Comparison of ENCODE assay signal across 9 cellular contexts in the genomic region with DNA sequence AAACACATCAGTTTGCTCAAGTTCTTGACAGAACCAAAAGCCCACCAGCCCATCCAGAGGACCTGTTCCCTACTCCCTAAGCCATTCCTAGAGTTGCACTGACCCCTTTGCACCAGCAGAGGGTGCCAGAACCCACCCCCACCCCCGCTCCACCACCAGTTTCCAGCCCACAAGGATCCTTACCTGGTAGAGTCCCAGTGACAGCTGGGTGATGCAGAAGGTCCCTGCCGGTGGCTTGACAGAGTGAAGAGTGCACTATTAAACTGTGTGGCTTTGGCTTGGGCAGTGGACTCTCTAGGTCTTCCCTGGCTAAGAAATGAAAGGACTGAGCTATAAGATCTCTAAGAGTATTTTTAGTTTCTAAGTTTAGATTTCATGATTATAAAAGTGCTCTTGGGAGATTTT.
DNase-seq lines count a peak whose midpoint lies in the region; ATAC-seq, FAIRE-seq and TF ChIP-seq lines count a peak whose summit lies in the region.
"Had no signal": no experiment of that assay in that cellular context is flagged by ENCODE, and none has a peak within 500 bp of the region (broad histone marks: within the 10 kb centered on the region; RNA-seq: fewer than 3 reads in every experiment).

No MANE protein-coding gene starts in this region.

- H3K27me3 ChIP-seq in pancreas, result no peaks in the 10 kb centered on the region

- H3K36me3 Mint-ChIP-seq in activated T-helper 1 cell treated with anti-CD3 and anti-CD28 coated beads, Interleukin-12 subunit alpha, Interleukin-12 subunit beta, Interleukin-2, Interleukin-4 antibody, amounts not matched to agents 30 ng/mL and 10 ng/mL and 1 ng/mL, durations not matched to agents 14 hours and 24 hours and 36 hours (ENCODE audit: low read depth), result no peaks in the 10 kb centered on the region
- H3K36me3 Mint-ChIP-seq in type B pancreatic cell, result no peaks in the 10 kb centered on the region
- H3K36me3 Mint-ChIP-seq: activated naive CD4-positive, alpha-beta T cell treated with anti-CD3 and anti-CD28 coated beads, Interleukin-2, amount 50 U/mL, for 24 hours had no signal

- H3K4me3 ChIP-seq in foreskin fibroblast (ENCODE audit: low read depth in 1 of 2, low read length in 2 of 2), result no peak overlapping the region
- no peak overlapping the region for H3K4me3 ChIP-seq in pancreas

- no peak for FAIRE-seq in pancreas (lab: Jason Lieb, UNC)

- H3K9me3 ChIP-seq in pancreas, result no peaks in the 10 kb centered on the region

- DNase-seq in DMS53 treated with DMSO at 0.1 percent for 48 hours (lab: John Stamatoyannopoulos, UW; ENCODE audit: unreplicated experiment) (peak; percentile 28), HuH-7 (ENCODE audit: low spot score) (peak; percentile 88), RKO (ENCODE audit: low spot score) (peak; percentile 34), foreskin fibroblast (peak; percentile 12 to 70), pancreas (peak; percentile 23 to 74 (median 50)), type B pancreatic cell (ENCODE audit: extremely low spot score, unreplicated experiment) (no peak)
- peak; percentile 15 for DNase-seq in activated T-helper 1 cell treated with anti-CD3 and anti-CD28 coated beads, Interleukin-12 subunit alpha, Interleukin-12 subunit beta, Interleukin-2, Interleukin-4 antibody, amounts not matched to agents 30 ng/mL and 10 ng/mL and 1 ng/mL, durations not matched to agents 14 hours and 24 hours and 36 hours (ENCODE audit: low spot score)

- whole genome bisulfite sequencing in pancreas, 2 donors, result 4 to 5% methylated on average over 2 of the region's 2 CpGs

- no peaks in the 10 kb centered on the region for H3K4me1 Mint-ChIP-seq in activated T-helper 1 cell treated with anti-CD3 and anti-CD28 coated beads, Interleukin-12 subunit alpha, Interleukin-12 subunit beta, Interleukin-2, Interleukin-4 antibody, amounts not matched to agents 30 ng/mL and 10 ng/mL and 1 ng/mL, durations not matched to agents 14 hours and 24 hours and 36 hours (ENCODE audit: low read depth)
- no peaks in the 10 kb centered on the region for H3K4me1 Mint-ChIP-seq in type B pancreatic cell (ENCODE audit: unreplicated experiment)
- H3K4me1 Mint-ChIP-seq: activated naive CD4-positive, alpha-beta T cell treated with anti-CD3 and anti-CD28 coated beads, Interleukin-2, amount 50 U/mL, for 24 hours had no signal

- H3K27ac Mint-ChIP-seq in activated T-helper 1 cell treated with anti-CD3 and anti-CD28 coated beads, Interleukin-12 subunit alpha, Interleukin-12 subunit beta, Interleukin-2, Interleukin-4 antibody, amounts not matched to agents 30 ng/mL and 10 ng/mL and 1 ng/mL, durations not matched to agents 14 hours and 24 hours and 36 hours, result no peak overlapping the region
- H3K27ac Mint-ChIP-seq in type B pancreatic cell, result no peak overlapping the region
- H3K27ac Mint-ChIP-seq: activated naive CD4-positive, alpha-beta T cell treated with anti-CD3 and anti-CD28 coated beads, Interleukin-2, amount 50 U/mL, for 24 hours had no signal

- no peaks in the 10 kb centered on the region for H3K36me3 ChIP-seq in pancreas

- ATAC-seq in pancreas (peak; percentile 53 to 94 (median 90)), GM19463 (IDR thresholded peaks at IDR 0.05; ENCODE audit: unreplicated experiment) (no peak)

- H3K4me1 ChIP-seq in pancreas, result no peaks in the 10 kb centered on the region

- peaks cover 2% of the 10 kb centered on the region for H3K27me3 Mint-ChIP-seq in activated T-helper 1 cell treated with anti-CD3 and anti-CD28 coated beads, Interleukin-12 subunit alpha, Interleukin-12 subunit beta, Interleukin-2, Interleukin-4 antibody, amounts not matched to agents 30 ng/mL and 10 ng/mL and 1 ng/mL, durations not matched to agents 14 hours and 24 hours and 36 hours (ENCODE audit: insufficient read depth)
- peaks cover 8% of the 10 kb centered on the region for H3K27me3 Mint-ChIP-seq in type B pancreatic cell
- H3K27me3 Mint-ChIP-seq: activated naive CD4-positive, alpha-beta T cell treated with anti-CD3 and anti-CD28 coated beads, Interleukin-2, amount 50 U/mL, for 24 hours had no signal

- H3K9me3 Mint-ChIP-seq in activated T-helper 1 cell treated with anti-CD3 and anti-CD28 coated beads, Interleukin-12 subunit alpha, Interleukin-12 subunit beta, Interleukin-2, Interleukin-4 antibody, amounts not matched to agents 30 ng/mL and 10 ng/mL and 1 ng/mL, durations not matched to agents 14 hours and 24 hours and 36 hours, result no peaks in the 10 kb centered on the region
- no peaks in the 10 kb centered on the region for H3K9me3 Mint-ChIP-seq in type B pancreatic cell
- H3K9me3 Mint-ChIP-seq: activated naive CD4-positive, alpha-beta T cell treated with anti-CD3 and anti-CD28 coated beads, Interleukin-2, amount 50 U/mL, for 24 hours had no signal

- no peak overlapping the region for H3K4me3 Mint-ChIP-seq in activated T-helper 1 cell treated with anti-CD3 and anti-CD28 coated beads, Interleukin-12 subunit alpha, Interleukin-12 subunit beta, Interleukin-2, Interleukin-4 antibody, amounts not matched to agents 30 ng/mL and 10 ng/mL and 1 ng/mL, durations not matched to agents 14 hours and 24 hours and 36 hours
- no peak overlapping the region for H3K4me3 Mint-ChIP-seq in type B pancreatic cell
- H3K4me3 Mint-ChIP-seq: activated naive CD4-positive, alpha-beta T cell treated with anti-CD3 and anti-CD28 coated beads, Interleukin-2, amount 50 U/mL, for 24 hours had no signal

- H3K27ac ChIP-seq in pancreas, result no peak overlapping the region

- TF ChIP-seq CTCF in foreskin fibroblast (IDR thresholded peaks at IDR 0.05; ENCODE audit: low read depth, low read length) (peak; percentile 98), pancreas (IDR thresholded peaks at IDR 0.05) (peak; percentile 76 to 92 (median 87)), type B pancreatic cell (conservative IDR thresholded peaks at IDR 0.05) (peak; percentile 93)

- intact Hi-C loops in activated T-helper 1 cell treated with anti-CD3 and anti-CD28 coated beads, Interleukin-12 subunit alpha, Interleukin-12 subunit beta, Interleukin-2, Interleukin-4 antibody, amounts not matched to agents 30 ng/mL and 10 ng/mL and 1 ng/mL, durations not matched to agents 14 hours and 24 hours and 36 hours (cut with micrococcal nuclease), result loop anchor here (1.0 to 5.0 kb wide), 6 partner anchors 44 to 418 kb away; no protein-coding TSS in a partner anchor
- intact Hi-C loops in pancreas (cut with DNase I), result loop anchor here in 1 of 3 donors (10.0 kb wide), 1 partner anchor 417 kb away; no protein-coding TSS in a partner anchor
